1 cellular context compared by ENCODE assay signal in the genomic region with DNA sequence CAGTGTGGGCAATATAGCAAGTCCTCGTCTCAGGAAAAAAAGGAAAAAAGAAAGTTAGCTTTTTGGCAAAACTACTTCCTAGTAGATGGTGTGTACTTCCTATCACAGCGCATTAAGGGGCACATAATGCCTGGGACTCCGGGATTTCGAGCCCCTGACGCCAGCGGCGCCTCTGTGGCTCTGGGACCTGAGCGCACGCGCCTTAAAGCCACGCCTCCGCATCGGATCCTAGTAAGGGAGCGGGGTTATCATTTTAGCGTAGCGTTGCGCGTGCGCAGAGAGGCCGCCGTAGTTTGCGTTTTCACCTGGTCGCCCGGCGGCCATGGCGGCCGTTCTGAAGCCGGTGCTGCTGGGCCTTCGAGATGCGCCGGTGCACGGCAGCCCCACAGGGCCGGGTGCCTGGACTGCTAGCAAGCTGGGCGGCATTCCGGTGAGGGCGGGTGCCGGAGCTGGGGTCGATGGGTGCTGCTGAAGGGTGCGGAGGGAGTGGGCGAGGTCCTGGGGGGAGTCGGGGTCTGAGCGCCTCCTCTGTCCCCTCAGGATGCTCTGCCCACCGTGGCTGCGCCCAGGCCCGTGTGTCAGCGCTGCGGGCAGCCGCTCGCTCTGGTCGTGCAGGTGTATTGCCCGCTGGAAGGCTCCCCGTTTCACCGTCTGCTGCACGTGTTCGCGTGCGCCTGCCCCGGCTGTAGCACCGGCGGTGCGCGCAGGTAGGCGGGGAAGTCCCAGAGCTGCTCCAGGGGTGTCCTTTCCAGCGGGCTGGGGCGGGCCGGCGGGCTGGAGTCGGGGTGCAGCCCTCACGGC.
TF ChIP-seq lines count a peak whose summit lies in the region.

A gene with protein sequence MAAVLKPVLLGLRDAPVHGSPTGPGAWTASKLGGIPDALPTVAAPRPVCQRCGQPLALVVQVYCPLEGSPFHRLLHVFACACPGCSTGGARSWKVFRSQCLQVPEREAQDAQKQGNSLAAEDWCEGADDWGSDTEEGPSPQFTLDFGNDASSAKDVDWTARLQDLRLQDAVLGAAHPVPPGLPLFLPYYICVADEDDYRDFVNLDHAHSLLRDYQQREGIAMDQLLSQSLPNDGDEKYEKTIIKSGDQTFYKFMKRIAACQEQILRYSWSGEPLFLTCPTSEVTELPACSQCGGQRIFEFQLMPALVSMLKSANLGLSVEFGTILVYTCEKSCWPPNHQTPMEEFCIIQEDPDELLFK (plus strand): TSS at position 291 of the 801 bp plus-strand sequence. CDS start 32 bp downstream, at position 323.

TF ChIP-seq in HEK293, 187 proteins besides CTCF, POLR2A, EP300 and RAD21 (continued from another document and continues in another):
- TF ChIP-seq, protein P1, sequence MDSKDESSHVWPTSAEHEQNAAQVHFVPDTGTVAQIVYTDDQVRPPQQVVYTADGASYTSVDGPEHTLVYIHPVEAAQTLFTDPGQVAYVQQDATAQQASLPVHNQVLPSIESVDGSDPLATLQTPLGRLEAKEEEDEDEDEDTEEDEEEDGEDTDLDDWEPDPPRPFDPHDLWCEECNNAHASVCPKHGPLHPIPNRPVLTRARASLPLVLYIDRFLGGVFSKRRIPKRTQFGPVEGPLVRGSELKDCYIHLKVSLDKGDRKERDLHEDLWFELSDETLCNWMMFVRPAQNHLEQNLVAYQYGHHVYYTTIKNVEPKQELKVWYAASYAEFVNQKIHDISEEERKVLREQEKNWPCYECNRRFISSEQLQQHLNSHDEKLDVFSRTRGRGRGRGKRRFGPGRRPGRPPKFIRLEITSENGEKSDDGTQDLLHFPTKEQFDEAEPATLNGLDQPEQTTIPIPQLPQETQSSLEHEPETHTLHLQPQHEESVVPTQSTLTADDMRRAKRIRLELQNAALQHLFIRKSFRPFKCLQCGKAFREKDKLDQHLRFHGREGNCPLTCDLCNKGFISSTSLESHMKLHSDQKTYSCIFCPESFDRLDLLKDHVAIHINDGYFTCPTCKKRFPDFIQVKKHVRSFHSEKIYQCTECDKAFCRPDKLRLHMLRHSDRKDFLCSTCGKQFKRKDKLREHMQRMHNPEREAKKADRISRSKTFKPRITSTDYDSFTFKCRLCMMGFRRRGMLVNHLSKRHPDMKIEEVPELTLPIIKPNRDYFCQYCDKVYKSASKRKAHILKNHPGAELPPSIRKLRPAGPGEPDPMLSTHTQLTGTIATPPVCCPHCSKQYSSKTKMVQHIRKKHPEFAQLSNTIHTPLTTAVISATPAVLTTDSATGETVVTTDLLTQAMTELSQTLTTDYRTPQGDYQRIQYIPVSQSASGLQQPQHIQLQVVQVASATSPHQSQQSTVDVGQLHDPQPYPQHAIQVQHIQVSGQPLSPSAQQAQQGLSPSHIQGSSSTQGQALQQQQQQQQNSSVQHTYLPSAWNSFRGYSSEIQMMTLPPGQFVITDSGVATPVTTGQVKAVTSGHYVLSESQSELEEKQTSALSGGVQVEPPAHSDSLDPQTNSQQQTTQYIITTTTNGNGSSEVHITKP (tag by site-specific recombination; IDR thresholded peaks at IDR 0.05) = peak; percentile 30
- TF ChIP-seq EGR2 (tag by site-specific recombination; IDR thresholded peaks at IDR 0.05; ENCODE audit: low read depth) (peak; percentile 42; the same call in 1 of the 2 replicates), ZNF629 (tag by site-specific recombination; IDR thresholded peaks at IDR 0.05) (peak; percentile 62; the same call in 1 of the 2 replicates), ZNF266 (tag by site-specific recombination; IDR thresholded peaks at IDR 0.05; ENCODE audit: low read depth) (no peak), ZNF24 (tag by site-specific recombination; IDR thresholded peaks at IDR 0.05) (peak; percentile 77), ZNF776 (tag by site-specific recombination; IDR thresholded peaks at IDR 0.05; ENCODE audit: borderline replicate concordance) (no peak), ZNF157 (tag by site-specific recombination; IDR thresholded peaks at IDR 0.05) (no peak), ZNF202 (tag by site-specific recombination; IDR thresholded peaks at IDR 0.05; ENCODE audit: borderline replicate concordance) (no peak), ZNF391 (tag by site-specific recombination; IDR thresholded peaks at IDR 0.05; ENCODE audit: borderline replicate concordance, low read depth) (peak; percentile 61; the same call in 1 of the 2 replicates), ZFP3 (tag by site-specific recombination; IDR thresholded peaks at IDR 0.05; ENCODE audit: low read depth) (no peak), ZNF350 (tag by site-specific recombination; IDR thresholded peaks at IDR 0.05) (no peak), ZBTB21 (tag by site-specific recombination; IDR thresholded peaks at IDR 0.05) (0 out of 2 replicates have a peak, but pooled peaks have one; percentile 39), ZXDB (tag by site-specific recombination; IDR thresholded peaks at IDR 0.05) (peak; percentile 88), ZNF585B (tag by site-specific recombination; IDR thresholded peaks at IDR 0.05) (no peak), SCRT2 (tag by site-specific recombination; IDR thresholded peaks at IDR 0.05) (no peak), ZFP37 (tag by site-specific recombination; IDR thresholded peaks at IDR 0.05) (peak; percentile 98), ZNF146 (tag by site-specific recombination; IDR thresholded peaks at IDR 0.05) (peak; percentile 20; the same call in 1 of the 2 replicates), SP2 (tag by site-specific recombination; IDR thresholded peaks at IDR 0.05) (no peak; the same call in 1 of the 2 replicates), IKZF3 (tag by site-specific recombination; IDR thresholded peaks at IDR 0.05) (peak; percentile 22; the same call in 1 of the 2 replicates), HOXD13 (CRISPR knock-in tag; IDR thresholded peaks at IDR 0.05; ENCODE audit: borderline replicate concordance) (no peak), ZNF521 (tag by site-specific recombination; IDR thresholded peaks at IDR 0.05) (no peak), SALL2 (tag by site-specific recombination; IDR thresholded peaks at IDR 0.05; ENCODE audit: borderline replicate concordance) (no peak), KLF8 (tag by site-specific recombination; IDR thresholded peaks at IDR 0.05) (peak; percentile 74; the same call in 1 of the 2 replicates), MZF1 (tag by site-specific recombination; IDR thresholded peaks at IDR 0.05; ENCODE audit: borderline replicate concordance) (no peak), ZNF473 (tag by site-specific recombination; IDR thresholded peaks at IDR 0.05) (no peak), ZSCAN23 (tag by site-specific recombination; IDR thresholded peaks at IDR 0.05) (no peak), ZNF747 (tag by site-specific recombination; IDR thresholded peaks at IDR 0.05) (no peak), ZNF133 (tag by site-specific recombination; IDR thresholded peaks at IDR 0.05) (0 out of 2 replicates have a peak, but pooled peaks have one; percentile 11), KLF1 (tag by site-specific recombination; IDR thresholded peaks at IDR 0.05) (peak; percentile 27; the same call in 1 of the 2 replicates)
- TF ChIP-seq, protein P2, sequence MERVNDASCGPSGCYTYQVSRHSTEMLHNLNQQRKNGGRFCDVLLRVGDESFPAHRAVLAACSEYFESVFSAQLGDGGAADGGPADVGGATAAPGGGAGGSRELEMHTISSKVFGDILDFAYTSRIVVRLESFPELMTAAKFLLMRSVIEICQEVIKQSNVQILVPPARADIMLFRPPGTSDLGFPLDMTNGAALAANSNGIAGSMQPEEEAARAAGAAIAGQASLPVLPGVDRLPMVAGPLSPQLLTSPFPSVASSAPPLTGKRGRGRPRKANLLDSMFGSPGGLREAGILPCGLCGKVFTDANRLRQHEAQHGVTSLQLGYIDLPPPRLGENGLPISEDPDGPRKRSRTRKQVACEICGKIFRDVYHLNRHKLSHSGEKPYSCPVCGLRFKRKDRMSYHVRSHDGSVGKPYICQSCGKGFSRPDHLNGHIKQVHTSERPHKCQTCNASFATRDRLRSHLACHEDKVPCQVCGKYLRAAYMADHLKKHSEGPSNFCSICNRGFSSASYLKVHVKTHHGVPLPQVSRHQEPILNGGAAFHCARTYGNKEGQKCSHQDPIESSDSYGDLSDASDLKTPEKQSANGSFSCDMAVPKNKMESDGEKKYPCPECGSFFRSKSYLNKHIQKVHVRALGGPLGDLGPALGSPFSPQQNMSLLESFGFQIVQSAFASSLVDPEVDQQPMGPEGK (tag by site-specific recombination; IDR thresholded peaks at IDR 0.05) = peak; percentile 79
- TF ChIP-seq, protein P3, sequence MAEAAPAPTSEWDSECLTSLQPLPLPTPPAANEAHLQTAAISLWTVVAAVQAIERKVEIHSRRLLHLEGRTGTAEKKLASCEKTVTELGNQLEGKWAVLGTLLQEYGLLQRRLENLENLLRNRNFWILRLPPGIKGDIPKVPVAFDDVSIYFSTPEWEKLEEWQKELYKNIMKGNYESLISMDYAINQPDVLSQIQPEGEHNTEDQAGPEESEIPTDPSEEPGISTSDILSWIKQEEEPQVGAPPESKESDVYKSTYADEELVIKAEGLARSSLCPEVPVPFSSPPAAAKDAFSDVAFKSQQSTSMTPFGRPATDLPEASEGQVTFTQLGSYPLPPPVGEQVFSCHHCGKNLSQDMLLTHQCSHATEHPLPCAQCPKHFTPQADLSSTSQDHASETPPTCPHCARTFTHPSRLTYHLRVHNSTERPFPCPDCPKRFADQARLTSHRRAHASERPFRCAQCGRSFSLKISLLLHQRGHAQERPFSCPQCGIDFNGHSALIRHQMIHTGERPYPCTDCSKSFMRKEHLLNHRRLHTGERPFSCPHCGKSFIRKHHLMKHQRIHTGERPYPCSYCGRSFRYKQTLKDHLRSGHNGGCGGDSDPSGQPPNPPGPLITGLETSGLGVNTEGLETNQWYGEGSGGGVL (tag by site-specific recombination; IDR thresholded peaks at IDR 0.05) = peak; percentile 9; the same call in 1 of the 2 replicates
- TF ChIP-seq, protein P4, sequence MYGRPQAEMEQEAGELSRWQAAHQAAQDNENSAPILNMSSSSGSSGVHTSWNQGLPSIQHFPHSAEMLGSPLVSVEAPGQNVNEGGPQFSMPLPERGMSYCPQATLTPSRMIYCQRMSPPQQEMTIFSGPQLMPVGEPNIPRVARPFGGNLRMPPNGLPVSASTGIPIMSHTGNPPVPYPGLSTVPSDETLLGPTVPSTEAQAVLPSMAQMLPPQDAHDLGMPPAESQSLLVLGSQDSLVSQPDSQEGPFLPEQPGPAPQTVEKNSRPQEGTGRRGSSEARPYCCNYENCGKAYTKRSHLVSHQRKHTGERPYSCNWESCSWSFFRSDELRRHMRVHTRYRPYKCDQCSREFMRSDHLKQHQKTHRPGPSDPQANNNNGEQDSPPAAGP (tag by site-specific recombination; IDR thresholded peaks at IDR 0.05) = peak; percentile 87; the same call in 1 of the 2 replicates
- TF ChIP-seq, protein P5, sequence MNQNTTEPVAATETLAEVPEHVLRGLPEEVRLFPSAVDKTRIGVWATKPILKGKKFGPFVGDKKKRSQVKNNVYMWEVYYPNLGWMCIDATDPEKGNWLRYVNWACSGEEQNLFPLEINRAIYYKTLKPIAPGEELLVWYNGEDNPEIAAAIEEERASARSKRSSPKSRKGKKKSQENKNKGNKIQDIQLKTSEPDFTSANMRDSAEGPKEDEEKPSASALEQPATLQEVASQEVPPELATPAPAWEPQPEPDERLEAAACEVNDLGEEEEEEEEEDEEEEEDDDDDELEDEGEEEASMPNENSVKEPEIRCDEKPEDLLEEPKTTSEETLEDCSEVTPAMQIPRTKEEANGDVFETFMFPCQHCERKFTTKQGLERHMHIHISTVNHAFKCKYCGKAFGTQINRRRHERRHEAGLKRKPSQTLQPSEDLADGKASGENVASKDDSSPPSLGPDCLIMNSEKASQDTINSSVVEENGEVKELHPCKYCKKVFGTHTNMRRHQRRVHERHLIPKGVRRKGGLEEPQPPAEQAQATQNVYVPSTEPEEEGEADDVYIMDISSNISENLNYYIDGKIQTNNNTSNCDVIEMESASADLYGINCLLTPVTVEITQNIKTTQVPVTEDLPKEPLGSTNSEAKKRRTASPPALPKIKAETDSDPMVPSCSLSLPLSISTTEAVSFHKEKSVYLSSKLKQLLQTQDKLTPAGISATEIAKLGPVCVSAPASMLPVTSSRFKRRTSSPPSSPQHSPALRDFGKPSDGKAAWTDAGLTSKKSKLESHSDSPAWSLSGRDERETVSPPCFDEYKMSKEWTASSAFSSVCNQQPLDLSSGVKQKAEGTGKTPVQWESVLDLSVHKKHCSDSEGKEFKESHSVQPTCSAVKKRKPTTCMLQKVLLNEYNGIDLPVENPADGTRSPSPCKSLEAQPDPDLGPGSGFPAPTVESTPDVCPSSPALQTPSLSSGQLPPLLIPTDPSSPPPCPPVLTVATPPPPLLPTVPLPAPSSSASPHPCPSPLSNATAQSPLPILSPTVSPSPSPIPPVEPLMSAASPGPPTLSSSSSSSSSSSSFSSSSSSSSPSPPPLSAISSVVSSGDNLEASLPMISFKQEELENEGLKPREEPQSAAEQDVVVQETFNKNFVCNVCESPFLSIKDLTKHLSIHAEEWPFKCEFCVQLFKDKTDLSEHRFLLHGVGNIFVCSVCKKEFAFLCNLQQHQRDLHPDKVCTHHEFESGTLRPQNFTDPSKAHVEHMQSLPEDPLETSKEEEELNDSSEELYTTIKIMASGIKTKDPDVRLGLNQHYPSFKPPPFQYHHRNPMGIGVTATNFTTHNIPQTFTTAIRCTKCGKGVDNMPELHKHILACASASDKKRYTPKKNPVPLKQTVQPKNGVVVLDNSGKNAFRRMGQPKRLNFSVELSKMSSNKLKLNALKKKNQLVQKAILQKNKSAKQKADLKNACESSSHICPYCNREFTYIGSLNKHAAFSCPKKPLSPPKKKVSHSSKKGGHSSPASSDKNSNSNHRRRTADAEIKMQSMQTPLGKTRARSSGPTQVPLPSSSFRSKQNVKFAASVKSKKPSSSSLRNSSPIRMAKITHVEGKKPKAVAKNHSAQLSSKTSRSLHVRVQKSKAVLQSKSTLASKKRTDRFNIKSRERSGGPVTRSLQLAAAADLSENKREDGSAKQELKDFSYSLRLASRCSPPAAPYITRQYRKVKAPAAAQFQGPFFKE (tag by site-specific recombination; IDR thresholded peaks at IDR 0.05; ENCODE audit: borderline replicate concordance) = peak; percentile 92; the same call in 1 of the 2 replicates
- TF ChIP-seq, protein P6, sequence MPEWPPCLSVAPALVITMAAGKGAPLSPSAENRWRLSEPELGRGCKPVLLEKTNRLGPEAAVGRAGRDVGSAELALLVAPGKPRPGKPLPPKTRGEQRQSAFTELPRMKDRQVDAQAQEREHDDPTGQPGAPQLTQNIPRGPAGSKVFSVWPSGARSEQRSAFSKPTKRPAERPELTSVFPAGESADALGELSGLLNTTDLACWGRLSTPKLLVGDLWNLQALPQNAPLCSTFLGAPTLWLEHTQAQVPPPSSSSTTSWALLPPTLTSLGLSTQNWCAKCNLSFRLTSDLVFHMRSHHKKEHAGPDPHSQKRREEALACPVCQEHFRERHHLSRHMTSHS (tag by site-specific recombination; IDR thresholded peaks at IDR 0.05) = no peak
- TF ChIP-seq, protein P7, sequence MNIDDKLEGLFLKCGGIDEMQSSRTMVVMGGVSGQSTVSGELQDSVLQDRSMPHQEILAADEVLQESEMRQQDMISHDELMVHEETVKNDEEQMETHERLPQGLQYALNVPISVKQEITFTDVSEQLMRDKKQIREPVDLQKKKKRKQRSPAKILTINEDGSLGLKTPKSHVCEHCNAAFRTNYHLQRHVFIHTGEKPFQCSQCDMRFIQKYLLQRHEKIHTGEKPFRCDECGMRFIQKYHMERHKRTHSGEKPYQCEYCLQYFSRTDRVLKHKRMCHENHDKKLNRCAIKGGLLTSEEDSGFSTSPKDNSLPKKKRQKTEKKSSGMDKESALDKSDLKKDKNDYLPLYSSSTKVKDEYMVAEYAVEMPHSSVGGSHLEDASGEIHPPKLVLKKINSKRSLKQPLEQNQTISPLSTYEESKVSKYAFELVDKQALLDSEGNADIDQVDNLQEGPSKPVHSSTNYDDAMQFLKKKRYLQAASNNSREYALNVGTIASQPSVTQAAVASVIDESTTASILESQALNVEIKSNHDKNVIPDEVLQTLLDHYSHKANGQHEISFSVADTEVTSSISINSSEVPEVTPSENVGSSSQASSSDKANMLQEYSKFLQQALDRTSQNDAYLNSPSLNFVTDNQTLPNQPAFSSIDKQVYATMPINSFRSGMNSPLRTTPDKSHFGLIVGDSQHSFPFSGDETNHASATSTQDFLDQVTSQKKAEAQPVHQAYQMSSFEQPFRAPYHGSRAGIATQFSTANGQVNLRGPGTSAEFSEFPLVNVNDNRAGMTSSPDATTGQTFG (tag by site-specific recombination; IDR thresholded peaks at IDR 0.05; ENCODE audit: borderline replicate concordance) = no peak
